In genomic region chrX:150692296-150692695, GRCh38 we compare ENCODE assay signal across 8 cellular contexts. TPM values are rescaled to one million over a fixed set of nuclear protein-coding genes. Genes with fewer than 3 reads are reported as not detected.
DNase-seq lines count a peak whose midpoint lies in the region; ATAC-seq, FAIRE-seq and TF ChIP-seq lines count a peak whose summit lies in the region.

No MANE protein-coding gene starts in this region.

- FAIRE-seq in A549 (lab: Jason Lieb, UNC), result no peak

- CTCF ChIA-PET in A549 (lab: Yijun Ruan, JAX), result interaction anchor here (1.1 to 1.7 kb wide), 3 partner anchors 9 to 25 kb away, joined by 5 to 15 read pairs (median 5); no protein-coding TSS in a partner anchor

- no peaks in the 10 kb centered on the region for H3K27me3 ChIP-seq in HUES6 (ENCODE audit: control insufficient read depth, insufficient read depth, low read length)
- no peaks in the 10 kb centered on the region for H3K27me3 ChIP-seq in lower lobe of right lung (ENCODE audit: low read depth)

- H3K27ac ChIP-seq in A549 (peak overlapping the region; percentile 85 to 96; a peak in 5 of 6 replicates), HUES6 (ENCODE audit: low read depth, low read length) (no peak overlapping the region), lower lobe of right lung (peak overlapping the region; percentile 11)

- no peaks in the 10 kb centered on the region for H3K9me3 Mint-ChIP-seq in activated naive CD8-positive, alpha-beta T cell treated with anti-CD3 and anti-CD28 coated beads, Interleukin-2, amount 50 U/mL, for 24 hours

- DNase-seq in A549 (ENCODE audit: low read depth in 1 of 2, low spot score in 1 of 2) (no peak), lower lobe of right lung (no peak), left lobe of liver (ENCODE audit: low spot score) (no peak), NOMO-1 (lab: John Stamatoyannopoulos, UW; ENCODE audit: unreplicated experiment in 2 of 2) (no peak), NCI-H128 (lab: John Stamatoyannopoulos, UW; ENCODE audit: unreplicated experiment) (no peak)
- no peak for DNase-seq in activated naive CD8-positive, alpha-beta T cell treated with anti-CD3 and anti-CD28 coated beads, Interleukin-2, amount 50 U/mL, for 24 hours

- WGBS in A549 (ENCODE audit: missing lambda C conversion rate), result 78% methylated on average over 5 of the region's 5 CpGs

- TF ChIP-seq EP300 in A549 (IDR thresholded peaks at IDR 0.05), result no peak

- peaks cover 12% of the 10 kb centered on the region for H3K9me3 ChIP-seq in A549
- H3K9me3 ChIP-seq in HUES6 (ENCODE audit: control insufficient read depth, insufficient read depth, low read depth, low read length), result peaks cover 11% of the 10 kb centered on the region; the same call in 1 of the 2 replicates
- H3K9me3 ChIP-seq in lower lobe of right lung, result no peaks in the 10 kb centered on the region

- POLR2A ChIA-PET in A549 (lab: Yijun Ruan, JAX), result interaction anchor here (0.6 to 2.1 kb wide), 3 partner anchors 10 to 753 kb away, joined by 3 to 8 read pairs (median 4); partner anchors contain the start of gene EOLA2

- ATAC-seq in A549 (no peak), lower lobe of right lung (no peak), left lobe of liver (no peak), GM21576 (IDR thresholded peaks at IDR 0.05; ENCODE audit: unreplicated experiment) (no peak)
- peak; percentile 11 for ATAC-seq in activated naive CD8-positive, alpha-beta T cell treated with anti-CD3 and anti-CD28 coated beads, Interleukin-2, amount 50 U/mL, for 24 hours

- H3K27ac Mint-ChIP-seq in activated naive CD8-positive, alpha-beta T cell treated with anti-CD3 and anti-CD28 coated beads, Interleukin-2, amount 50 U/mL, for 24 hours, result peak overlapping the region; percentile 95

- intact Hi-C loops in lower lobe of right lung (cut with DNase I), result no loop called here

- peak overlapping the region; percentile 89 for H3K4me3 Mint-ChIP-seq in activated naive CD8-positive, alpha-beta T cell treated with anti-CD3 and anti-CD28 coated beads, Interleukin-2, amount 50 U/mL, for 24 hours

- peak overlapping the region; percentile 87 for H3K4me3 ChIP-seq in A549
- H3K4me3 ChIP-seq in HUES6 (ENCODE audit: low read depth, low read length), result peak overlapping the region; percentile 87
- peak overlapping the region; percentile 59 for H3K4me3 ChIP-seq in lower lobe of right lung

- peaks cover 74% of the 10 kb centered on the region for H3K4me1 Mint-ChIP-seq in activated naive CD8-positive, alpha-beta T cell treated with anti-CD3 and anti-CD28 coated beads, Interleukin-2, amount 50 U/mL, for 24 hours

- no peak overlapping the region for H3K9ac ChIP-seq in HUES6 (ENCODE audit: low read length)

- peaks cover 19% of the 10 kb centered on the region for H3K4me1 ChIP-seq in A549
- H3K4me1 ChIP-seq in HUES6 (ENCODE audit: control insufficient read depth, insufficient read depth, low read length), result peaks cover 23% of the 10 kb centered on the region
- H3K4me1 ChIP-seq in lower lobe of right lung, result peaks cover 10% of the 10 kb centered on the region

- H3K27me3 Mint-ChIP-seq in activated naive CD8-positive, alpha-beta T cell treated with anti-CD3 and anti-CD28 coated beads, Interleukin-2, amount 50 U/mL, for 24 hours, result no peaks in the 10 kb centered on the region

- H3K36me3 ChIP-seq in HUES6 (ENCODE audit: control insufficient read depth, insufficient read depth, low read length), result no peaks in the 10 kb centered on the region
- H3K36me3 ChIP-seq in lower lobe of right lung, result no peaks in the 10 kb centered on the region

- TF ChIP-seq POLR2A in A549 (IDR thresholded peaks at IDR 0.05; ENCODE audit: low read length), result no peak

- no peak for TF ChIP-seq RAD21 in A549 (conservative IDR thresholded peaks at IDR 0.05 in 1 of 2, IDR thresholded peaks at IDR 0.05 in 1 of 2)

- TF ChIP-seq CTCF in A549 (IDR thresholded peaks at IDR 0.05), result no peak
- no peak for TF ChIP-seq CTCF in lower lobe of right lung (IDR thresholded peaks at IDR 0.05)

- peaks cover 10% of the 10 kb centered on the region for H3K36me3 Mint-ChIP-seq in activated naive CD8-positive, alpha-beta T cell treated with anti-CD3 and anti-CD28 coated beads, Interleukin-2, amount 50 U/mL, for 24 hours (ENCODE audit: low read depth)

- peak overlapping the region; percentile 87 for H3K4me2 ChIP-seq in A549

TF ChIP-seq in A549, 52 proteins besides CTCF, POLR2A, EP300 and RAD21:
- TF ChIP-seq CBX2 (IDR thresholded peaks at IDR 0.05; ENCODE audit: borderline replicate concordance, low read depth) (no peak), EHMT2 (IDR thresholded peaks at IDR 0.05; ENCODE audit: low read depth) (no peak), POLR2AphosphoS2 (conservative IDR thresholded peaks at IDR 0.05; ENCODE audit: low read length) (no peak), FOSB (CRISPR knock-in tag; IDR thresholded peaks at IDR 0.05) (no peak), KDM1A (IDR thresholded peaks at IDR 0.05; ENCODE audit: low read depth) (no peak), ELK1 (IDR thresholded peaks at IDR 0.05; ENCODE audit: low read depth, low read length) (no peak)

RNA-seq across cellular contexts. Expression of gene MTMR1, which starts 0.9 kb away (rescaled TPM):
- 26.6 and 28.3 TPM in 2 replicates for polyA plus RNA-seq in A549 (2011; rRNA removed)
- 12.6 and 16.1 TPM in 2 replicates for polyA plus RNA-seq in A549 (2012; cell fraction: cytosol; rRNA removed)
- polyA plus RNA-seq in A549 (2012; cell fraction: nucleus; rRNA removed), result 26.5 and 29.4 TPM in 2 replicates
- 17.3 to 18.7 TPM (median 17.4 TPM) in 3 replicates for polyA plus RNA-seq in A549 (2017; fragmentation: RNase III; extraction: RNeasy Plus Mini Kit Qiagen cat#74134 plus additional on column Dnase treatment)
- 21.5 and 21.8 TPM in 2 replicates for polyA minus RNA-seq in A549 (2011; rRNA and poly(A)+ RNA removed)
- 22.4 TPM for total RNA-seq in lower lobe of right lung
- total RNA-seq in left lobe of liver, result 10.6 TPM
